1 cellular context compared by ENCODE assay signal in genomic region chr1:173506437-173506836, GRCh38.
TF ChIP-seq lines count a peak whose summit lies in the region.

No MANE protein-coding gene starts in this region.

TF ChIP-seq in K562, 482 proteins besides CTCF, POLR2A, EP300 and RAD21 (continued from another document):
- peak; percentile 29; the same call in 1 of the 2 replicates for TF ChIP-seq KLF13 (tag; IDR thresholded peaks at IDR 0.05; ENCODE audit: borderline replicate concordance, low read depth)
